In the genomic region with DNA sequence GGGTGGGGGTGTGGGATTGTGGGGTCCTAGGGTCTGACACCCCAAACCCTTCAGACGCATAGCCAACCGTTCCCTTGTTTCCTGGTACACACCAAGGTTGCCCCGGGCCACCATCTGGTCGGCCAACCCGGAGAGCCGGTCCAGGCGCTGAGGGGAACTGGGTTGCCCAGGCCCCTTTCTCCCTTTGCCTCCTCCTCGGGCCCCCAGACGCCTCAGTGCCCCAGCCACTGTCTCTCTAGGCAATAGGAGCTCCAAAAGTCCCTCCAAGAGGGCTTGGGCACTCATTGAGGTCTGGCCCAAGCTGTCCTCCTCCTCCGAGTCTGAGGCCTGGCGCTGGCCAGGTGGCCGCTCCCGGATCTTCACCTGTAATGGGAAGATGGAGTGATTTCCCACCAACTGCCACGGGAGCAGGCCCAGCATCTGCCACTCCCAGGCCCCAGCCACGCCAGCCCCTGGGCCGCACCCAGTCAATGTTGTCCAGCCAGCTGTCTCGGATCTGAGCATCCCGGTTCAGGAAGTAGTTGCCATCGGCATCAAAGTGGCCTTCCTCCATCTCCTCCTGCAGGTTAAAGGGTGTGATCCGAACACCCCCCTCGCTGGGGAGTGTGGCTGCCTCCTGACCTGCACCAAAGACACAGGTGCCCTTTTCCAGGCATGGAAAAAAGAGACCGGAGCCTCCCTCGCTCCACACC, we compare ENCODE assay signal across 8 cellular contexts. TPM values are rescaled to one million over a fixed set of nuclear protein-coding genes. Genes with fewer than 3 reads are reported as not detected.
A peak's percentile ranks its signal among the peaks of the same experiment; 100 is the strongest.
DNase-seq lines count a peak whose midpoint lies in the region; TF ChIP-seq lines count a peak whose summit lies in the region.

No MANE protein-coding gene starts in this region.

- DNase-seq in BE2C: no peak
- peak in 2 of 10 donors; percentile 21 to 31 for DNase-seq in dorsolateral prefrontal cortex
- no peak for DNase-seq in neural progenitor cell (ENCODE audit: low spot score)
- no peak for DNase-seq in DMS79 treated with DMSO at 0.1 percent for 48 hours (lab: John Stamatoyannopoulos, UW)
- DNase-seq in NCI-H1694 (lab: John Stamatoyannopoulos, UW): no peak
- no peak for DNase-seq in Kasumi-1 (lab: John Stamatoyannopoulos, UW)
- no peak for DNase-seq in NCI-H1930 (lab: John Stamatoyannopoulos, UW)

- intact Hi-C loops in dorsolateral prefrontal cortex (cut with DNase I): no loop called here

- no peaks in the 10 kb centered on the region for H3K9me3 Mint-ChIP-seq in neural progenitor cell

- peaks cover 12% of the 10 kb centered on the region for H4K20me1 ChIP-seq in Loucy (ENCODE audit: insufficient read depth, low read length, poor library complexity, severe bottlenecking)
- peaks cover 12% of the 10 kb centered on the region for H4K20me1 ChIP-seq in neural progenitor cell (ENCODE audit: low read depth)

- H3K27me3 ChIP-seq in BE2C: no peaks in the 10 kb centered on the region
- no peaks in the 10 kb centered on the region for H3K27me3 ChIP-seq in Loucy (ENCODE audit: insufficient read depth, low read length, poor library complexity, severe bottlenecking)
- H3K27me3 ChIP-seq in dorsolateral prefrontal cortex: no peaks in the 10 kb centered on the region
- H3K27me3 ChIP-seq in neural progenitor cell: no peaks in the 10 kb centered on the region

- peaks cover 23% of the 10 kb centered on the region for H3K4me1 Mint-ChIP-seq in neural progenitor cell

- H2AFZ ChIP-seq in Loucy (ENCODE audit: low read length) (no peak overlapping the region), neural progenitor cell (replicated peaks) (no peak overlapping the region)

- peak overlapping the region; percentile 96 for H3K4me3 Mint-ChIP-seq in neural progenitor cell

- H3K4me3 ChIP-seq in BE2C (ENCODE audit: low read depth, low read length) (peak overlapping the region; percentile 96; the same call in 1 of the 2 replicates), Loucy (ENCODE audit: low read length, poor library complexity, severe bottlenecking) (peak overlapping the region; percentile 90), dorsolateral prefrontal cortex (peak overlapping the region in 40 of 59 donors; percentile 76 to 100 (median 94)), neural progenitor cell (peak overlapping the region; percentile 84)

- H3K27me3 Mint-ChIP-seq in neural progenitor cell (ENCODE audit: insufficient read depth, low read depth): peaks cover 7% of the 10 kb centered on the region

- H3K9me2 ChIP-seq in Loucy (replicated peaks; ENCODE audit: low read depth, low read length): no peaks in the 10 kb centered on the region

- no peak for TF ChIP-seq CTCF in BE2C (IDR thresholded peaks at IDR 0.05; ENCODE audit: low read depth, low read length)
- TF ChIP-seq CTCF in Loucy (conservative IDR thresholded peaks at IDR 0.05; ENCODE audit: low read length): no peak
- TF ChIP-seq CTCF in dorsolateral prefrontal cortex (IDR thresholded peaks at IDR 0.05 in 54 of 56, conservative IDR thresholded peaks at IDR 0.05 in 2 of 56; ENCODE audit: low read depth in 1 of 56, partially characterized antibody in 56 of 56): no peak
- TF ChIP-seq CTCF in neural progenitor cell (IDR thresholded peaks at IDR 0.05): no peak

- no peak overlapping the region for H3K27ac Mint-ChIP-seq in neural progenitor cell

- H3K9ac ChIP-seq in Loucy (ENCODE audit: low read depth, low read length, poor library complexity, severe bottlenecking): peak overlapping the region; percentile 88
- H3K9ac ChIP-seq in neural progenitor cell: peak overlapping the region; percentile 94

- H3K4me1 ChIP-seq in BE2C (no peaks in the 10 kb centered on the region), Loucy (ENCODE audit: insufficient read depth, low read length, poor library complexity, severe bottlenecking) (peaks cover 35% of the 10 kb centered on the region), neural progenitor cell (peaks cover 6% of the 10 kb centered on the region)

- H3K79me2 ChIP-seq in Loucy (ENCODE audit: insufficient read depth, low read length): peaks cover 56% of the 10 kb centered on the region
- peaks cover 26% of the 10 kb centered on the region for H3K79me2 ChIP-seq in neural progenitor cell (ENCODE audit: low read depth)

- H3K36me3 Mint-ChIP-seq in neural progenitor cell: peaks cover 22% of the 10 kb centered on the region

- H3K9me3 ChIP-seq in BE2C (no peaks in the 10 kb centered on the region), Loucy (ENCODE audit: insufficient read depth, low read depth, low read length) (no peaks in the 10 kb centered on the region), neural progenitor cell (ENCODE audit: low read depth) (no peaks in the 10 kb centered on the region)

- H3K4me2 ChIP-seq in Loucy (ENCODE audit: low read depth, low read length, poor library complexity, severe bottlenecking): peak overlapping the region; percentile 83
- peak overlapping the region; percentile 92 for H3K4me2 ChIP-seq in neural progenitor cell

- peaks cover 5% of the 10 kb centered on the region; the same call in 1 of the 2 replicates for H3F3A ChIP-seq in Loucy (ENCODE audit: low read depth)
- peaks cover 15% of the 10 kb centered on the region for H3F3A ChIP-seq in neural progenitor cell (ENCODE audit: low read depth)

- peak overlapping the region in 34 of 59 donors; percentile 26 to 99 (median 95) for H3K27ac ChIP-seq in dorsolateral prefrontal cortex
- no peak overlapping the region for H3K27ac ChIP-seq in neural progenitor cell

- H3K36me3 ChIP-seq in BE2C (peaks cover 48% of the 10 kb centered on the region), Loucy (ENCODE audit: insufficient read depth, low read length) (peaks cover 38% of the 10 kb centered on the region; the same call in 1 of the 2 replicates), neural progenitor cell (no peaks in the 10 kb centered on the region)

RNA-seq across cellular contexts. Expression of gene CD2BP2, which starts 1.5 kb away (rescaled TPM):
- 143 TPM for polyA plus RNA-seq in BE2C (2012; ENCODE audit: insufficient read depth, insufficient read length, low read depth)
- total RNA-seq in dorsolateral prefrontal cortex: 10 to 100 TPM; 45.0 to 76.5 (median 59.2) TPM
- 30.4 and 55.1 TPM in 2 replicates for total RNA-seq in neural progenitor cell (ENCODE audit: low replicate concordance)

RNA-seq across cellular contexts. Expression of gene TBC1D10B, which starts 16.7 kb away (rescaled TPM):
- 96.8 TPM for polyA plus RNA-seq in BE2C (2012; ENCODE audit: insufficient read depth, insufficient read length, low read depth)
- 10 to 100 TPM; 50.3 to 87.6 (median 67.1) TPM for total RNA-seq in dorsolateral prefrontal cortex
- total RNA-seq in neural progenitor cell (ENCODE audit: low replicate concordance): 8.2 and 23.4 TPM in 2 replicates

RNA-seq across cellular contexts. Expression of gene MYL11, which starts 21.0 kb away (rescaled TPM):
- polyA plus RNA-seq in BE2C (2012; ENCODE audit: insufficient read depth, insufficient read length, low read depth): 2.4 TPM
- total RNA-seq in dorsolateral prefrontal cortex (1 to 10 TPM in 12 of 120 experiments, under 1 TPM in 1, not detected in 107; 0.95 to 3.8 (median 2.0) TPM), neural progenitor cell (ENCODE audit: low replicate concordance) (0.68 and 4.1 TPM in 2 replicates)

RNA-seq across cellular contexts. Expression of gene SEPTIN1, which starts 28.8 kb away (rescaled TPM):
- polyA plus RNA-seq in BE2C (2012; ENCODE audit: insufficient read depth, insufficient read length, low read depth): 2.3 TPM
- 1 to 10 TPM; 1.6 to 8.3 (median 4.0) TPM for total RNA-seq in dorsolateral prefrontal cortex
- 1.1 TPM in 1 of 2 replicates, not detected in the other for total RNA-seq in neural progenitor cell (ENCODE audit: low replicate concordance)

RNA-seq across cellular contexts. Expression of gene ZNF48, which starts 41.6 kb away (rescaled TPM):
- 66.7 TPM for polyA plus RNA-seq in BE2C (2012; ENCODE audit: insufficient read depth, insufficient read length, low read depth)
- total RNA-seq in dorsolateral prefrontal cortex (10 to 100 TPM; 10.1 to 24.9 (median 16.6) TPM), neural progenitor cell (ENCODE audit: low replicate concordance) (39.3 and 41.8 TPM in 2 replicates)
